Comparison of ENCODE assay signal across 1 cellular context in the genomic region with DNA sequence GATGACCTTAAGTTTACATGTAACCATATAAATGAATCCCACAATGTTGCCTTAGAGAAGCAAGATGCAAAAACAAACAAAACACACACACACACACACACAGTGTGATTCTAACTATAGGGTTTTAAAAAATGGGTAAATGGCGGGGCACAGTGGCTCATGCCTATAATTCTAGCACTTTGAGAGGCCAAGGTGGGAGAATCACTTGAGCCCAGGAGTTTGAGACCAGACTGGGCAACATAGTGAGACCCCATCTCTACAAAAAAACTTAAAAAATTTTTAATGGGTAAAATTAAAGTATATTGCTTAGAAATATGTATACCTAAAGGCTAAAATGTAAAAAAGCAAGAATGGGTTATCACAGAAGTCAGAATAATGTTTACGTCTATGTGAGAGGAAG.
A peak's percentile ranks its signal among the peaks of the same experiment; 100 is the strongest.
TF ChIP-seq lines count a peak whose summit lies in the region.

No MANE protein-coding gene starts in this region.

TF ChIP-seq in K562, 482 proteins besides CTCF, POLR2A, EP300 and RAD21:
- TF ChIP-seq, protein P1, sequence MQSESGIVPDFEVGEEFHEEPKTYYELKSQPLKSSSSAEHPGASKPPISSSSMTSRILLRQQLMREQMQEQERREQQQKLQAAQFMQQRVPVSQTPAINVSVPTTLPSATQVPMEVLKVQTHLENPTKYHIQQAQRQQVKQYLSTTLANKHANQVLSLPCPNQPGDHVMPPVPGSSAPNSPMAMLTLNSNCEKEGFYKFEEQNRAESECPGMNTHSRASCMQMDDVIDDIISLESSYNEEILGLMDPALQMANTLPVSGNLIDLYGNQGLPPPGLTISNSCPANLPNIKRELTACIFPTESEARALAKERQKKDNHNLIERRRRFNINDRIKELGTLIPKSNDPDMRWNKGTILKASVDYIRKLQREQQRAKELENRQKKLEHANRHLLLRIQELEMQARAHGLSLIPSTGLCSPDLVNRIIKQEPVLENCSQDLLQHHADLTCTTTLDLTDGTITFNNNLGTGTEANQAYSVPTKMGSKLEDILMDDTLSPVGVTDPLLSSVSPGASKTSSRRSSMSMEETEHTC (IDR thresholded peaks at IDR 0.05) = no peak
- TF ChIP-seq ZNF551 (CRISPR knock-in tag; IDR thresholded peaks at IDR 0.05) = no peak
- no peak for TF ChIP-seq MTF1 (CRISPR knock-in tag; IDR thresholded peaks at IDR 0.05; ENCODE audit: borderline replicate concordance)
- TF ChIP-seq FOXA1 (IDR thresholded peaks at IDR 0.05; ENCODE audit: borderline replicate concordance) = no peak
- peak; percentile 55 for TF ChIP-seq RBM25 (IDR thresholded peaks at IDR 0.05; ENCODE audit: low read depth, low read length, severe bottlenecking)
- no peak for TF ChIP-seq HDAC3 (IDR thresholded peaks at IDR 0.05; ENCODE audit: borderline replicate concordance, partially characterized antibody)
- peak; percentile 86 for TF ChIP-seq ZNF121 (CRISPR knock-in tag; conservative IDR thresholded peaks at IDR 0.05)
- no peak for TF ChIP-seq POU5F1 (IDR thresholded peaks at IDR 0.05; ENCODE audit: borderline replicate concordance, low read depth, low read length, partially characterized antibody)
- TF ChIP-seq, protein P2, sequence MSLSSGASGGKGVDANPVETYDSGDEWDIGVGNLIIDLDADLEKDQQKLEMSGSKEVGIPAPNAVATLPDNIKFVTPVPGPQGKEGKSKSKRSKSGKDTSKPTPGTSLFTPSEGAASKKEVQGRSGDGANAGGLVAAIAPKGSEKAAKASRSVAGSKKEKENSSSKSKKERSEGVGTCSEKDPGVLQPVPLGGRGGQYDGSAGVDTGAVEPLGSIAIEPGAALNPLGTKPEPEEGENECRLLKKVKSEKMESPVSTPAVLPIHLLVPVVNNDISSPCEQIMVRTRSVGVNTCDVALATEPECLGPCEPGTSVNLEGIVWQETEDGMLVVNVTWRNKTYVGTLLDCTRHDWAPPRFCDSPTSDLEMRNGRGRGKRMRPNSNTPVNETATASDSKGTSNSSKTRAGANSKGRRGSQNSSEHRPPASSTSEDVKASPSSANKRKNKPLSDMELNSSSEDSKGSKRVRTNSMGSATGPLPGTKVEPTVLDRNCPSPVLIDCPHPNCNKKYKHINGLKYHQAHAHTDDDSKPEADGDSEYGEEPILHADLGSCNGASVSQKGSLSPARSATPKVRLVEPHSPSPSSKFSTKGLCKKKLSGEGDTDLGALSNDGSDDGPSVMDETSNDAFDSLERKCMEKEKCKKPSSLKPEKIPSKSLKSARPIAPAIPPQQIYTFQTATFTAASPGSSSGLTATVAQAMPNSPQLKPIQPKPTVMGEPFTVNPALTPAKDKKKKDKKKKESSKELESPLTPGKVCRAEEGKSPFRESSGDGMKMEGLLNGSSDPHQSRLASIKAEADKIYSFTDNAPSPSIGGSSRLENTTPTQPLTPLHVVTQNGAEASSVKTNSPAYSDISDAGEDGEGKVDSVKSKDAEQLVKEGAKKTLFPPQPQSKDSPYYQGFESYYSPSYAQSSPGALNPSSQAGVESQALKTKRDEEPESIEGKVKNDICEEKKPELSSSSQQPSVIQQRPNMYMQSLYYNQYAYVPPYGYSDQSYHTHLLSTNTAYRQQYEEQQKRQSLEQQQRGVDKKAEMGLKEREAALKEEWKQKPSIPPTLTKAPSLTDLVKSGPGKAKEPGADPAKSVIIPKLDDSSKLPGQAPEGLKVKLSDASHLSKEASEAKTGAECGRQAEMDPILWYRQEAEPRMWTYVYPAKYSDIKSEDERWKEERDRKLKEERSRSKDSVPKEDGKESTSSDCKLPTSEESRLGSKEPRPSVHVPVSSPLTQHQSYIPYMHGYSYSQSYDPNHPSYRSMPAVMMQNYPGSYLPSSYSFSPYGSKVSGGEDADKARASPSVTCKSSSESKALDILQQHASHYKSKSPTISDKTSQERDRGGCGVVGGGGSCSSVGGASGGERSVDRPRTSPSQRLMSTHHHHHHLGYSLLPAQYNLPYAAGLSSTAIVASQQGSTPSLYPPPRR (CRISPR knock-in tag; IDR thresholded peaks at IDR 0.05; ENCODE audit: borderline replicate concordance) = no peak
- TF ChIP-seq TCFL5 (CRISPR knock-in tag; conservative IDR thresholded peaks at IDR 0.05) = no peak
- no peak for TF ChIP-seq STAT5A (IDR thresholded peaks at IDR 0.05; ENCODE audit: borderline replicate concordance, low read length)
- no peak for TF ChIP-seq ZNF696 (CRISPR knock-in tag; conservative IDR thresholded peaks at IDR 0.05)
- TF ChIP-seq, protein P3, sequence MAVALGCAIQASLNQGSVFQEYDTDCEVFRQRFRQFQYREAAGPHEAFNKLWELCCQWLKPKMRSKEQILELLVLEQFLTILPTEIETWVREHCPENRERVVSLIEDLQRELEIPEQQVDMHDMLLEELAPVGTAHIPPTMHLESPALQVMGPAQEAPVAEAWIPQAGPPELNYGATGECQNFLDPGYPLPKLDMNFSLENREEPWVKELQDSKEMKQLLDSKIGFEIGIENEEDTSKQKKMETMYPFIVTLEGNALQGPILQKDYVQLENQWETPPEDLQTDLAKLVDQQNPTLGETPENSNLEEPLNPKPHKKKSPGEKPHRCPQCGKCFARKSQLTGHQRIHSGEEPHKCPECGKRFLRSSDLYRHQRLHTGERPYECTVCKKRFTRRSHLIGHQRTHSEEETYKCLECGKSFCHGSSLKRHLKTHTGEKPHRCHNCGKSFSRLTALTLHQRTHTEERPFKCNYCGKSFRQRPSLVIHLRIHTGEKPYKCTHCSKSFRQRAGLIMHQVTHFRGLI (CRISPR knock-in tag; IDR thresholded peaks at IDR 0.05) = no peak
- no peak for TF ChIP-seq BCL6 (CRISPR knock-in tag; IDR thresholded peaks at IDR 0.05)
- TF ChIP-seq PPARD (CRISPR knock-in tag; IDR thresholded peaks at IDR 0.05) = no peak
